ENCODE assay signal across 8 cellular contexts in the genomic region with DNA sequence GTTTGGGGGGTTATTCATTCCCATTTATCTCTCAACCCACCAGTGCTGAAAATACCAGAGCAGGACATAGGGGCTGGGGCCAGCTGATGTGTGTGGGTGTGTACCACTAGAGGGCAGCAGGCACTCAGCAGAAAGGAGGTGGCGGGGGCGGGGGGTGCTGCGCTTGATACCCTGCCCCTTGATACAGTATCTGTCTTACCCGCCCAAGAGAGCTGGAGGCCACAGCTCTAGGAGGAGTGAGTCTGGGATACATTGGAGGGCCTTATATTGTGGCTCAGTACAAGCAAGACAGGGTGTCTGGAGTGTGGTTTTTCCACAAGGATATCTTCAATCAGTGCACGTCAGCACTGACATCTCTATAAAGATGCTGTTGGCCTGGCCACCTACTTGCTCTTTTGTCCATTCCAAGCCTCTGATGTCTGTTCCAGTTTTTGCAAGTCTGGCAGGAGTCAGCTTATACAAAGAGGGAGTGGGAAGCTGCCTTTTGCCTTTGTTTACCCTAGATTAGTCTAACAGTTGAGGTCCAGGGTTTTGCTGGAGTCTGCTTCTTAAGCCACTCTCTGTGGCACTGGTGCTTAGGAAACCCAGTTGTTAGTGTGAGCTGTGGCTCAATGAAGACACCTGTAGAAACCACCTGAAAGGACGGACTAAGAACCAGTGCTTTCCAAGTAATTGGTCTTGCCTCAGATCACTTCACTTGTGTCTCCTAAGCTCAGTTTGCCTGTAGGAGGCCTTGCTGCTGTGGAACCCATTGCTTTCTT. TPM values are rescaled to one million over a fixed set of nuclear protein-coding genes. Genes with fewer than 3 reads are reported as not detected.
A peak's percentile ranks its signal among the peaks of the same experiment; 100 is the strongest.
DNase-seq lines count a peak whose midpoint lies in the region; ATAC-seq and TF ChIP-seq lines count a peak whose summit lies in the region.

No MANE protein-coding gene starts in this region.

- no peaks in the 10 kb centered on the region for H3K27me3 Mint-ChIP-seq in stimulated activated memory B cell treated with anti-CD40 and anti-IgM and Interleukin-4, amounts not matched to agents 10 μg/mL and 1 μg/mL and 100 μg/mL, for 72 hours

- H3K4me1 Mint-ChIP-seq in stimulated activated memory B cell treated with anti-CD40 and anti-IgM and Interleukin-4, amounts not matched to agents 10 μg/mL and 1 μg/mL and 100 μg/mL, for 72 hours, result peaks cover 77% of the 10 kb centered on the region

- 72% methylated on average over 6 of the region's 6 CpGs for WGBS in liver

- no peak overlapping the region for H3K4me3 ChIP-seq in coronary artery
- no peak overlapping the region for H3K4me3 ChIP-seq in liver (ENCODE audit: low read depth in 1 of 3, low read length in 3 of 3)

- no peaks in the 10 kb centered on the region for H3K9me3 ChIP-seq in liver (ENCODE audit: control insufficient read depth in 4 of 4, low read length in 3 of 4)

- H3K4me1 ChIP-seq in liver (ENCODE audit: control insufficient read depth in 4 of 4, insufficient read depth in 4 of 4, low read length in 3 of 4), result peaks cover 11 to 76% (median 61%) of the 10 kb centered on the region in 4 donors

- peaks cover 40% of the 10 kb centered on the region for H3K36me3 Mint-ChIP-seq in stimulated activated memory B cell treated with anti-CD40 and anti-IgM and Interleukin-4, amounts not matched to agents 10 μg/mL and 1 μg/mL and 100 μg/mL, for 72 hours

- peaks cover 12 to 27% (median 18%) of the 10 kb centered on the region in 4 donors for H3K36me3 ChIP-seq in liver (ENCODE audit: control insufficient read depth in 4 of 4, insufficient read depth in 3 of 4, low read depth in 1 of 4, low read length in 3 of 4)

- no peaks in the 10 kb centered on the region for H3K9me3 Mint-ChIP-seq in stimulated activated memory B cell treated with anti-CD40 and anti-IgM and Interleukin-4, amounts not matched to agents 10 μg/mL and 1 μg/mL and 100 μg/mL, for 72 hours

- no peak overlapping the region for H3K4me3 Mint-ChIP-seq in stimulated activated memory B cell treated with anti-CD40 and anti-IgM and Interleukin-4, amounts not matched to agents 10 μg/mL and 1 μg/mL and 100 μg/mL, for 72 hours

- TF ChIP-seq RAD21 in liver (IDR thresholded peaks at IDR 0.05), result peak; percentile 32 to 70

- no peaks in the 10 kb centered on the region for H3K27me3 ChIP-seq in liver (ENCODE audit: control insufficient read depth in 4 of 4, insufficient read depth in 4 of 4, low read length in 3 of 4)

- DNase-seq in COR-L47 (lab: John Stamatoyannopoulos, UW) (peak; percentile 32), HUDEP-2 (lab: John Stamatoyannopoulos, UW; ENCODE audit: unreplicated experiment in 76 of 76) (peak in 40 of 76 experiments; percentile 9 to 53 (median 30)), coronary artery (ENCODE audit: low spot score) (peak; percentile 76), NCI-H1436 treated with DMSO at 0.1 percent for 48 hours (lab: John Stamatoyannopoulos, UW) (no peak)

- H3K27ac ChIP-seq in VCaP (peak overlapping the region; percentile 94), coronary artery (peak overlapping the region in 1 of 2 donors; percentile 28), liver (ENCODE audit: low read depth in 1 of 2, low read length in 2 of 2) (no peak overlapping the region)

- no peak for ATAC-seq in stimulated activated memory B cell treated with anti-CD40 and anti-IgM and Interleukin-4, amounts not matched to agents 10 μg/mL and 1 μg/mL and 100 μg/mL, for 72 hours
- ATAC-seq in GM21723 (IDR thresholded peaks at IDR 0.05; ENCODE audit: unreplicated experiment), result no peak

- H3K27ac Mint-ChIP-seq in stimulated activated memory B cell treated with anti-CD40 and anti-IgM and Interleukin-4, amounts not matched to agents 10 μg/mL and 1 μg/mL and 100 μg/mL, for 72 hours, result peak overlapping the region; percentile 81

- TF ChIP-seq CTCF in VCaP (conservative IDR thresholded peaks at IDR 0.05) (peak; percentile 92), coronary artery (IDR thresholded peaks at IDR 0.05) (peak; percentile 28), liver (IDR thresholded peaks at IDR 0.05; ENCODE audit: low read depth, low read length, missing input control) (peak; percentile 53)

- H3K9ac ChIP-seq in liver (ENCODE audit: low read depth in 1 of 2, low read length in 2 of 2), result no peak overlapping the region

TF ChIP-seq in liver, 16 proteins besides CTCF, POLR2A, EP300 and RAD21:
- TF ChIP-seq EGR1 (IDR thresholded peaks at IDR 0.05; ENCODE audit: low read depth in 2 of 2) (peak in 1 of 2 donors; percentile 34), HNF4A (conservative IDR thresholded peaks at IDR 0.05) (no peak), ZBTB33 (IDR thresholded peaks at IDR 0.05) (no peak), FOXA2 (IDR thresholded peaks at IDR 0.05) (no peak)

RNA-seq across cellular contexts. Expression of gene RBM15B, which starts 1.5 kb away (rescaled TPM):
- total RNA-seq in liver, result 10 to 100 TPM; 12.2 to 14.8 TPM
- polyA plus RNA-seq in liver, result 1 to 10 TPM; 2.3 to 7.9 TPM

RNA-seq across cellular contexts. Expression of gene MANF, which starts 4.5 kb away (rescaled TPM):
- 100 to 1,000 TPM in 1 of 2 donors, 10 to 100 TPM in 1; 28.9 to 109 TPM for total RNA-seq in liver
- polyA plus RNA-seq in liver, result 100 to 1,000 TPM in 1 of 2 donors, 10 to 100 TPM in 1; 42.5 to 116 TPM

Comparison
In these comparisons a context has a peak if more than half of its experiments do, and no peak if none do; other contexts are left out.
1. CTCF ChIP-seq: peak in every context shown above with its lines; median percentile 92 in VCaP; 53 in liver; 28 in coronary artery.